In genomic region chr11:59058120-59058917, GRCh38 we compare ENCODE assay signal across 8 cellular contexts. TPM values are rescaled to one million over a fixed set of nuclear protein-coding genes. Genes with fewer than 3 reads are reported as not detected.
A peak's percentile ranks its signal among the peaks of the same experiment; 100 is the strongest.
DNase-seq lines count a peak whose midpoint lies in the region; ATAC-seq, FAIRE-seq and TF ChIP-seq lines count a peak whose summit lies in the region.
"Not testable (repeated sequence)": the region's sequence is repeated elsewhere in the genome, so short reads cannot be mapped to it uniquely, and the experiment has no call there.

No MANE protein-coding gene starts in this region.

- peak overlapping the region; percentile 37 for H3K4me3 ChIP-seq in astrocyte (ENCODE audit: insufficient read depth, low read depth, low read length)
- peak overlapping the region; percentile 48 for H3K4me3 ChIP-seq in rectal smooth muscle tissue (ENCODE audit: low read length)
- not testable (repeated sequence) for H3K4me3 ChIP-seq in aorta (ENCODE audit: low read length in 2 of 2)

- H3K9me3 Mint-ChIP-seq in T-helper 2 cell treated with Interferon-gamma antibody and Interleukin-4, amounts not matched to agents 5 μg/mL and 100 μg/mL, for 36 hours; astrocyte (ENCODE audit: unreplicated experiment): not testable (repeated sequence)

- H3K4me1 ChIP-seq in astrocyte (ENCODE audit: insufficient read depth, low read length); rectal smooth muscle tissue (ENCODE audit: control insufficient read depth, insufficient read depth, low read length); aorta (ENCODE audit: control insufficient read depth in 1 of 2, insufficient read depth in 2 of 2, low read length in 2 of 2): not testable (repeated sequence)

- not testable (repeated sequence) for H3K4me1 Mint-ChIP-seq in T-helper 2 cell treated with Interferon-gamma antibody and Interleukin-4, amounts not matched to agents 5 μg/mL and 100 μg/mL, for 36 hours (ENCODE audit: low read depth); astrocyte (ENCODE audit: low read depth, unreplicated experiment)

- peaks cover 29% of the 10 kb centered on the region for H3K27me3 Mint-ChIP-seq in T-helper 2 cell treated with Interferon-gamma antibody and Interleukin-4, amounts not matched to agents 5 μg/mL and 100 μg/mL, for 36 hours (ENCODE audit: low read depth)
- H3K27me3 Mint-ChIP-seq in astrocyte (ENCODE audit: low read depth, unreplicated experiment) = peaks cover 26% of the 10 kb centered on the region

- not testable (repeated sequence) for H3K9ac ChIP-seq in astrocyte (ENCODE audit: low read length); rectal smooth muscle tissue (ENCODE audit: low read length)

- H3K27me3 ChIP-seq in astrocyte (ENCODE audit: insufficient read depth, low read length); rectal smooth muscle tissue (ENCODE audit: control insufficient read depth, insufficient read depth, low read length); aorta (ENCODE audit: control insufficient read depth in 1 of 2, insufficient read depth in 2 of 2, low read length in 1 of 2): not testable (repeated sequence)

- not testable (repeated sequence) for H3K79me2 ChIP-seq in astrocyte (ENCODE audit: insufficient read depth, low read length)

- intact Hi-C loops in aorta (cut with DNase I) = loop anchor here (10.0 kb wide), 1 partner anchor 76 kb away; no protein-coding TSS in a partner anchor

- not testable (repeated sequence) for H3K9me3 ChIP-seq in astrocyte (ENCODE audit: insufficient read depth, low read depth, low read length); aorta (ENCODE audit: control insufficient read depth, low read length)

- peak overlapping the region; percentile 84 for H3K4me3 Mint-ChIP-seq in T-helper 2 cell treated with Interferon-gamma antibody and Interleukin-4, amounts not matched to agents 5 μg/mL and 100 μg/mL, for 36 hours
- H3K4me3 Mint-ChIP-seq in astrocyte (ENCODE audit: unreplicated experiment) = peak overlapping the region; percentile 83

- H3K27ac Mint-ChIP-seq in T-helper 2 cell treated with Interferon-gamma antibody and Interleukin-4, amounts not matched to agents 5 μg/mL and 100 μg/mL, for 36 hours; astrocyte (ENCODE audit: unreplicated experiment): not testable (repeated sequence)

- H3K36me3 ChIP-seq in astrocyte (ENCODE audit: insufficient read depth, low read length); rectal smooth muscle tissue (ENCODE audit: control insufficient read depth, insufficient read depth, low read length); aorta (ENCODE audit: control insufficient read depth in 1 of 2, insufficient read depth in 2 of 2, low read length in 1 of 2): not testable (repeated sequence)

- not testable (repeated sequence) for H3K36me3 Mint-ChIP-seq in T-helper 2 cell treated with Interferon-gamma antibody and Interleukin-4, amounts not matched to agents 5 μg/mL and 100 μg/mL, for 36 hours (ENCODE audit: low read depth); astrocyte (ENCODE audit: low read depth, unreplicated experiment)

- H2AFZ ChIP-seq in astrocyte (ENCODE audit: low read depth, low read length) = peak overlapping the region; percentile 56

- H3K4me2 ChIP-seq in astrocyte (ENCODE audit: low read length) = peak overlapping the region; percentile 80

- not testable (repeated sequence) for H3K27ac ChIP-seq in astrocyte (ENCODE audit: low read depth, low read length); rectal smooth muscle tissue (ENCODE audit: low read depth, low read length); aorta (ENCODE audit: low read depth in 1 of 2, low read length in 2 of 2)

- peak; percentile 67 for TF ChIP-seq CTCF in astrocyte (IDR thresholded peaks at IDR 0.05; ENCODE audit: insufficient read depth, low read depth, low read length)

- FAIRE-seq in astrocyte (lab: Jason Lieb, UNC) = not testable (repeated sequence)

- not testable (repeated sequence) for H4K20me1 ChIP-seq in astrocyte (ENCODE audit: insufficient read depth, low read length)

- 6 to 9% methylated on average over 25 of the region's 25 CpGs for WGBS in aorta, 2 donors

- peak; percentile 93 for ATAC-seq in GM18498 (IDR thresholded peaks at IDR 0.05; ENCODE audit: unreplicated experiment)
- peak; percentile 91 for ATAC-seq in HG02938 (IDR thresholded peaks at IDR 0.05; ENCODE audit: unreplicated experiment)
- ATAC-seq in aorta (ENCODE audit: low FRiP score) = peak; percentile 72

- DNase-seq in NCI-H146 (lab: John Stamatoyannopoulos, UW) (peak; percentile 80), astrocyte (ENCODE audit: low read depth) (peak; percentile 87), hippocampal formation (lab: John Stamatoyannopoulos, UW) (peak; percentile 31 to 36), aorta (peak; percentile 84 to 88)
- DNase-seq in T-helper 2 cell treated with Interferon-gamma antibody and Interleukin-4, amounts not matched to agents 5 μg/mL and 100 μg/mL, for 36 hours (ENCODE audit: low spot score) = peak; percentile 73

RNA-seq across cellular contexts. Expression of gene GLYATL1B, which starts 27.8 kb away (rescaled TPM):
- total RNA-seq in astrocyte = not detected in 2 replicates
- total RNA-seq in aorta = not detected
- polyA plus RNA-seq in aorta = not detected

RNA-seq across cellular contexts. Expression of gene FAM111B, which starts 48.7 kb away (rescaled TPM):
- total RNA-seq in astrocyte (0.72 and 0.95 TPM in 2 replicates), aorta (under 1 TPM; 0.65 to 0.87 TPM)
- under 1 TPM; 0.20 to 0.25 TPM for polyA plus RNA-seq in aorta

Comparison
In these comparisons a context has a peak if more than half of its experiments do, and no peak if none do; other contexts are left out.
1. DNase-seq: peak in every context shown above with its lines; median percentile 87 in astrocyte; 86 in aorta; 80 in NCI-H146; 73 in T-helper 2 cell treated with Interferon-gamma antibody and Interleukin-4, amounts not matched to agents 5 μg/mL and 100 μg/mL, for 36 hours; 34 in hippocampal formation.